ENCODE assay signal across 8 cellular contexts in genomic region chr13:98478134-98479129, GRCh38.
DNase-seq lines count a peak whose midpoint lies in the region; ATAC-seq and TF ChIP-seq lines count a peak whose summit lies in the region.

No MANE protein-coding gene starts in this region.

- in situ Hi-C loops in GM13976 (cut with MboI; ENCODE audit: low sequenced_read_pairs, unreplicated experiment), result no loop called here

- H3K36me3 Mint-ChIP-seq in CD4-positive, CD25-positive, alpha-beta regulatory T cell, result peaks cover 25% of the 10 kb centered on the region
- H3K36me3 Mint-ChIP-seq in activated naive CD8-positive, alpha-beta T cell treated with anti-CD3 and anti-CD28 coated beads for 36 hours, result peaks cover 43% of the 10 kb centered on the region
- H3K36me3 Mint-ChIP-seq in progenitor cell of endocrine pancreas (ENCODE audit: insufficient read depth), result peaks cover 6% of the 10 kb centered on the region

- peak overlapping the region; percentile 14 to 83 (median 66) for H3K4me3 Mint-ChIP-seq in CD4-positive, CD25-positive, alpha-beta regulatory T cell
- peak overlapping the region; percentile 27 for H3K4me3 Mint-ChIP-seq in activated naive CD8-positive, alpha-beta T cell treated with anti-CD3 and anti-CD28 coated beads for 36 hours
- no peak overlapping the region for H3K4me3 Mint-ChIP-seq in progenitor cell of endocrine pancreas (ENCODE audit: low read depth)

- no peak for ATAC-seq in CD4-positive, CD25-positive, alpha-beta regulatory T cell (ENCODE audit: low read depth in 2 of 2)
- ATAC-seq in GM19351 (IDR thresholded peaks at IDR 0.05; ENCODE audit: unreplicated experiment) (peak; percentile 27), HG03520 (IDR thresholded peaks at IDR 0.05; ENCODE audit: unreplicated experiment) (peak; percentile 28), left ventricle myocardium superior (no peak), Right ventricle myocardium inferior (no peak)

- no peak overlapping the region for H3K4me3 ChIP-seq in CD4-positive, CD25-positive, alpha-beta regulatory T cell (ENCODE audit: low read depth, low read length)

- DNase-seq in CD4-positive, CD25-positive, alpha-beta regulatory T cell, result no peak
- peak; percentile 26 for DNase-seq in activated naive CD8-positive, alpha-beta T cell treated with anti-CD3 and anti-CD28 coated beads for 36 hours
- DNase-seq in progenitor cell of endocrine pancreas (ENCODE audit: low spot score, unreplicated experiment) (no peak), left ventricle myocardium superior (no peak), Right ventricle myocardium inferior (ENCODE audit: missing footprints) (no peak), GM13976 (ENCODE audit: low spot score) (no peak)

- H3K27ac Mint-ChIP-seq in CD4-positive, CD25-positive, alpha-beta regulatory T cell, result peak overlapping the region; percentile 81 to 91 (median 87)
- H3K27ac Mint-ChIP-seq in activated naive CD8-positive, alpha-beta T cell treated with anti-CD3 and anti-CD28 coated beads for 36 hours, result peak overlapping the region; percentile 76
- peak overlapping the region; percentile 60 for H3K27ac Mint-ChIP-seq in progenitor cell of endocrine pancreas

- H3K36me3 ChIP-seq in CD4-positive, CD25-positive, alpha-beta regulatory T cell (ENCODE audit: control insufficient read depth, insufficient read depth, low read length), result peaks cover 37% of the 10 kb centered on the region

- intact Hi-C loops in left ventricle myocardium superior (cut with micrococcal nuclease), result loop anchor here (10.0 kb wide), 1 partner anchor 96 kb away; the partner anchor contains the start of gene STK24
- intact Hi-C loops in Right ventricle myocardium inferior (cut with DNase I), result no loop called here

- TF ChIP-seq CTCF in progenitor cell of endocrine pancreas (IDR thresholded peaks at IDR 0.05; ENCODE audit: unreplicated experiment) (no peak), GM13976 (IDR thresholded peaks at IDR 0.05; ENCODE audit: borderline replicate concordance, control extremely low read depth, extremely low read depth, insufficient read depth, missing control alignments) (no peak)

- H3K27me3 ChIP-seq in CD4-positive, CD25-positive, alpha-beta regulatory T cell (ENCODE audit: control insufficient read depth, insufficient read depth, low read length), result no peaks in the 10 kb centered on the region

- H3K9me3 ChIP-seq in CD4-positive, CD25-positive, alpha-beta regulatory T cell (ENCODE audit: control insufficient read depth in 2 of 2, low read length in 2 of 2), result no peaks in the 10 kb centered on the region

- H3K4me1 Mint-ChIP-seq in CD4-positive, CD25-positive, alpha-beta regulatory T cell, result peaks cover 23 to 71% (median 47%) of the 10 kb centered on the region in 4 donors
- H3K4me1 Mint-ChIP-seq in activated naive CD8-positive, alpha-beta T cell treated with anti-CD3 and anti-CD28 coated beads for 36 hours, result peaks cover 69% of the 10 kb centered on the region
- H3K4me1 Mint-ChIP-seq in progenitor cell of endocrine pancreas (ENCODE audit: low read depth), result peaks cover 46% of the 10 kb centered on the region

- peak overlapping the region; percentile 78 for H3K27ac ChIP-seq in CD4-positive, CD25-positive, alpha-beta regulatory T cell (ENCODE audit: insufficient read depth, low read length, poor library complexity, severe bottlenecking)

- no peaks in the 10 kb centered on the region for H3K27me3 Mint-ChIP-seq in CD4-positive, CD25-positive, alpha-beta regulatory T cell
- H3K27me3 Mint-ChIP-seq in activated naive CD8-positive, alpha-beta T cell treated with anti-CD3 and anti-CD28 coated beads for 36 hours, result no peaks in the 10 kb centered on the region
- H3K27me3 Mint-ChIP-seq in progenitor cell of endocrine pancreas, result no peaks in the 10 kb centered on the region

- peaks cover 66% of the 10 kb centered on the region for H3K4me1 ChIP-seq in CD4-positive, CD25-positive, alpha-beta regulatory T cell (ENCODE audit: control insufficient read depth, insufficient read depth, low read length, poor library complexity, severe bottlenecking)

- no peaks in the 10 kb centered on the region for H3K9me3 Mint-ChIP-seq in CD4-positive, CD25-positive, alpha-beta regulatory T cell
- no peaks in the 10 kb centered on the region for H3K9me3 Mint-ChIP-seq in activated naive CD8-positive, alpha-beta T cell treated with anti-CD3 and anti-CD28 coated beads for 36 hours
- no peaks in the 10 kb centered on the region for H3K9me3 Mint-ChIP-seq in progenitor cell of endocrine pancreas (ENCODE audit: low read depth)

Comparison
In these comparisons a context has a peak if more than half of its experiments do, and no peak if none do; other contexts are left out.
1. ATAC-seq: peak in GM19351 (single experiment) and HG03520 (single experiment); none in CD4-positive, CD25-positive, alpha-beta regulatory T cell (0 of 2), left ventricle myocardium superior (single experiment) and Right ventricle myocardium inferior (single experiment).
2. Peak in every context shown above with its lines, with median percentiles within 50 percentile points of each other: H3K27ac Mint-ChIP-seq.